In the genomic region with DNA sequence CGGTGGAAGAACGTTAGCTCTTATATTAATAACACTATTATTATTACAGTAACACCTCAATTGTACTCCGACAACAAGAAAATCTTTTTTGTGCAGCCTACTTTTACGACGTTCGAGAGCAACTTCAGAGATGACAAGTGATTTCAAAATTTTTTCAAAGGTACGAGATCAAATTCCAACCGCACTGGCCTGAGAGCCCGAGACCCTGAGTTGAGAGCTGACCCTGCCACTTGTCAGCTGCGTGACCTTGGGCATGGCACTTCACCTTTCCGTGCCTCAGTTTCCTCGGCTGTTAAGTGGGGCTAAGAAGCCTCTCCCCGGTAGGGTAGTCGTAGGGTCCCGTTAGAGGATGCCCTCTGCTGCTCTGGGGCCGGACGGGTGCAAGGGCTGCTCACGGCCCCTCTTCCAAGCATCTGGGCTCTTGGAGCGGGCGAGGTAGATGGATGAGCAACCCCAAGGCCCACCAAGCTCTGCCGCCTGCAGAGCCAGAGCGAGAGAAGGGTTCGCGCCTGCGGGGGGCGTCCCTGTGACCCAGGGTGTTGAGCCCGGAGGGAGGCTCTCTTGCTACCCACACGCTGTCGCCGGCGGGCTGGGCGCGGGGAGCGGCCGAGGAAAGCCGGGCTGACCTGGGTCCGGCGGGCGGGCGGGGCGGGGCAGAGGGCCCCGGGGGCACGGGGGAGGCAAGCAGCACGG, we compare ENCODE assay signal across 8 cellular contexts. TPM values are rescaled to one million over a fixed set of nuclear protein-coding genes. Genes with fewer than 3 reads are reported as not detected.
DNase-seq lines count a peak whose midpoint lies in the region; ATAC-seq and TF ChIP-seq lines count a peak whose summit lies in the region.

No MANE protein-coding gene starts in this region.

- peak overlapping the region; percentile 86 for H3K4me3 Mint-ChIP-seq in nephron progenitor cell

- peak; percentile 40 to 49 for DNase-seq in stimulated activated CD4-positive, alpha-beta T cell treated with anti-CD3 and anti-CD28 coated beads, Interleukin-2, amount 100 ng/mL, for 24 hours
- DNase-seq in stimulated activated CD4-positive, alpha-beta T cell treated with anti-CD3 and anti-CD28 coated beads, Interleukin-2, amount 100 ng/mL, for 48 hours = no peak
- no peak for DNase-seq in SK-N-SH
- no peak for DNase-seq in epithelial cell of proximal tubule (ENCODE audit: low read depth)
- DNase-seq in nephron progenitor cell = no peak
- no peak for DNase-seq in AG08396 (ENCODE audit: low spot score)
- no peak for DNase-seq in islet precursor cell

- TF ChIP-seq CTCF in SK-N-SH (IDR thresholded peaks at IDR 0.05) = peak; percentile 13; the same call in 1 of the 2 replicates
- no peak for TF ChIP-seq CTCF in epithelial cell of proximal tubule (conservative IDR thresholded peaks at IDR 0.05; ENCODE audit: low read depth, low read length)
- no peak for TF ChIP-seq CTCF in nephron progenitor cell (IDR thresholded peaks at IDR 0.05)

- no peaks in the 10 kb centered on the region for H3K9me3 ChIP-seq in SK-N-SH

- peak overlapping the region; percentile 65 for H3K9ac ChIP-seq in SK-N-SH

- no peaks in the 10 kb centered on the region for H3K27me3 ChIP-seq in SK-N-SH (ENCODE audit: insufficient read depth)

- no peak for TF ChIP-seq RAD21 in SK-N-SH (IDR thresholded peaks at IDR 0.05; ENCODE audit: low read length)

- no peaks in the 10 kb centered on the region for H3K9me2 ChIP-seq in SK-N-SH

- H2AFZ ChIP-seq in SK-N-SH (ENCODE audit: low read depth) = peak overlapping the region; percentile 88; the same call in 1 of the 2 replicates

- H3K27ac ChIP-seq in SK-N-SH (ENCODE audit: low read depth in 2 of 2, low read length in 1 of 2) = peak overlapping the region in 1 of 2 experiments; percentile 39; a peak in 1 of 4 replicates

- peaks cover 30% of the 10 kb centered on the region for H3K4me1 Mint-ChIP-seq in nephron progenitor cell

- POLR2A ChIA-PET in SK-N-SH (lab: Yijun Ruan, JAX) = interaction anchor here (1.2 kb wide), 2 partner anchors 28 to 140 kb away, joined by 5 read pairs; a partner anchor contains a TSS

- no peaks in the 10 kb centered on the region for H3K9me3 Mint-ChIP-seq in nephron progenitor cell

- no peaks in the 10 kb centered on the region for H3K36me3 Mint-ChIP-seq in nephron progenitor cell (ENCODE audit: low read depth)

- peak overlapping the region; percentile 97 for H3K4me2 ChIP-seq in SK-N-SH

- H3K79me2 ChIP-seq in SK-N-SH (ENCODE audit: insufficient read depth) = peaks cover 6% of the 10 kb centered on the region; the same call in 1 of the 2 replicates

- 29% methylated on average over 15 of the region's 44 CpGs for WGBS in SK-N-SH (ENCODE audit: low lambda C conversion rate)

- H4K20me1 ChIP-seq in SK-N-SH (ENCODE audit: insufficient read depth) = no peaks in the 10 kb centered on the region

- H3K27me3 Mint-ChIP-seq in nephron progenitor cell (ENCODE audit: low read depth, poor library complexity) = peaks cover 11% of the 10 kb centered on the region

- ATAC-seq in HG03060 (IDR thresholded peaks at IDR 0.05; ENCODE audit: low read depth, unreplicated experiment) = peak; percentile 8

- peaks cover 0 to 18% of the 10 kb centered on the region in 2 experiments; a peak in 2 of 4 replicates for H3K4me1 ChIP-seq in SK-N-SH (ENCODE audit: control insufficient read depth in 1 of 2, insufficient read depth in 2 of 2, low read depth in 1 of 2, low read length in 1 of 2)

- H3K27ac Mint-ChIP-seq in nephron progenitor cell = no peak overlapping the region

- H3K4me3 ChIP-seq in SK-N-SH (ENCODE audit: low read depth in 2 of 2, low read length in 1 of 2) = peak overlapping the region; percentile 82 to 85
- H3K4me3 ChIP-seq in epithelial cell of proximal tubule (ENCODE audit: low read depth, low read length) = peak overlapping the region; percentile 88

- no peaks in the 10 kb centered on the region for H3K36me3 ChIP-seq in SK-N-SH (replicated peaks in 1 of 2; ENCODE audit: control insufficient read depth in 1 of 2, insufficient read depth in 2 of 2, low read length in 1 of 2)

- H3F3A ChIP-seq in SK-N-SH (replicated peaks; ENCODE audit: insufficient read depth) = peaks cover 14% of the 10 kb centered on the region

- no peak for TF ChIP-seq EP300 in SK-N-SH (IDR thresholded peaks at IDR 0.05; ENCODE audit: borderline replicate concordance in 1 of 2, low read depth in 1 of 2, low read length in 1 of 2)

- CTCF ChIA-PET in SK-N-SH (lab: Yijun Ruan, JAX) = interaction anchor here (0.5 to 3.5 kb wide), 8 partner anchors 10 to 698 kb away, joined by 3 to 21 read pairs (median 5); a partner anchor contains a TSS

TF ChIP-seq in SK-N-SH, 30 proteins besides CTCF, POLR2A, EP300 and RAD21:
- TF ChIP-seq TEAD4 (IDR thresholded peaks at IDR 0.05; ENCODE audit: borderline replicate concordance, insufficient read depth) = no peak
- TF ChIP-seq, protein P1, sequence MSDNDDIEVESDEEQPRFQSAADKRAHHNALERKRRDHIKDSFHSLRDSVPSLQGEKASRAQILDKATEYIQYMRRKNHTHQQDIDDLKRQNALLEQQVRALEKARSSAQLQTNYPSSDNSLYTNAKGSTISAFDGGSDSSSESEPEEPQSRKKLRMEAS (IDR thresholded peaks at IDR 0.05; ENCODE audit: low read depth) = no peak
- TF ChIP-seq JUND (IDR thresholded peaks at IDR 0.05) = no peak
- TF ChIP-seq POLR2AphosphoS5 (IDR thresholded peaks at IDR 0.05; ENCODE audit: low read depth, low read length) = no peak
- no peak for TF ChIP-seq SIN3A (IDR thresholded peaks at IDR 0.05; ENCODE audit: borderline replicate concordance, low read depth, low read length)
- TF ChIP-seq NRF1 (IDR thresholded peaks at IDR 0.05; ENCODE audit: low read depth, low read length) = no peak
- no peak for TF ChIP-seq RCOR1 (IDR thresholded peaks at IDR 0.05; ENCODE audit: low read length)
- TF ChIP-seq, protein P2, sequence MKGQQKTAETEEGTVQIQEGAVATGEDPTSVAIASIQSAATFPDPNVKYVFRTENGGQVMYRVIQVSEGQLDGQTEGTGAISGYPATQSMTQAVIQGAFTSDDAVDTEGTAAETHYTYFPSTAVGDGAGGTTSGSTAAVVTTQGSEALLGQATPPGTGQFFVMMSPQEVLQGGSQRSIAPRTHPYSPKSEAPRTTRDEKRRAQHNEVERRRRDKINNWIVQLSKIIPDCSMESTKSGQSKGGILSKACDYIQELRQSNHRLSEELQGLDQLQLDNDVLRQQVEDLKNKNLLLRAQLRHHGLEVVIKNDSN (IDR thresholded peaks at IDR 0.05; ENCODE audit: borderline replicate concordance, low read depth) = no peak
- TF ChIP-seq GATA2 (CRISPR knock-in tag; IDR thresholded peaks at IDR 0.05) = no peak
- no peak for TF ChIP-seq TCF12 (IDR thresholded peaks at IDR 0.05)
- no peak for TF ChIP-seq NFIC (IDR thresholded peaks at IDR 0.05; ENCODE audit: borderline replicate concordance)
- no peak for TF ChIP-seq RXRA (IDR thresholded peaks at IDR 0.05; ENCODE audit: borderline replicate concordance, low read depth)
- TF ChIP-seq ELF1 (IDR thresholded peaks at IDR 0.05) = no peak
- no peak for TF ChIP-seq TAF1 (IDR thresholded peaks at IDR 0.05; ENCODE audit: borderline replicate concordance, low read depth, low read length)

RNA-seq across cellular contexts. Expression of a gene that starts 0.5 kb away (rescaled TPM):
- polyA plus RNA-seq in SK-N-SH (2012; rRNA removed) = 20.5 and 25.4 TPM in 2 replicates
- 25.0 and 27.4 TPM in 2 replicates for polyA plus RNA-seq in SK-N-SH (2012; cell fraction: cytosol; rRNA removed)
- polyA plus RNA-seq in SK-N-SH (2012; cell fraction: nucleus; rRNA removed) = 16.5 and 25.6 TPM in 2 replicates
- 16.7 and 17.3 TPM in 2 replicates for total RNA-seq in epithelial cell of proximal tubule

RNA-seq across cellular contexts. Expression of a gene that starts 28.2 kb away (rescaled TPM):
- polyA plus RNA-seq in SK-N-SH (2012; rRNA removed) = 7.3 and 8.3 TPM in 2 replicates
- 8.8 and 9.2 TPM in 2 replicates for polyA plus RNA-seq in SK-N-SH (2012; cell fraction: cytosol; rRNA removed)
- polyA plus RNA-seq in SK-N-SH (2012; cell fraction: nucleus; rRNA removed) = 5.8 and 8.2 TPM in 2 replicates
- 19.8 and 29.6 TPM in 2 replicates for total RNA-seq in epithelial cell of proximal tubule

Comparison
In these comparisons a context has a peak if more than half of its experiments do, and no peak if none do; other contexts are left out.
1. DNase-seq: peak in stimulated activated CD4-positive, alpha-beta T cell treated with anti-CD3 and anti-CD28 coated beads, Interleukin-2, amount 100 ng/mL, for 24 hours (2 of 2); none in stimulated activated CD4-positive, alpha-beta T cell treated with anti-CD3 and anti-CD28 coated beads, Interleukin-2, amount 100 ng/mL, for 48 hours (0 of 2), SK-N-SH (single experiment), epithelial cell of proximal tubule (single experiment), nephron progenitor cell (single experiment), AG08396 (single experiment) and islet precursor cell (single experiment).